ENCODE assay signal across 14 cellular contexts in the genomic region with DNA sequence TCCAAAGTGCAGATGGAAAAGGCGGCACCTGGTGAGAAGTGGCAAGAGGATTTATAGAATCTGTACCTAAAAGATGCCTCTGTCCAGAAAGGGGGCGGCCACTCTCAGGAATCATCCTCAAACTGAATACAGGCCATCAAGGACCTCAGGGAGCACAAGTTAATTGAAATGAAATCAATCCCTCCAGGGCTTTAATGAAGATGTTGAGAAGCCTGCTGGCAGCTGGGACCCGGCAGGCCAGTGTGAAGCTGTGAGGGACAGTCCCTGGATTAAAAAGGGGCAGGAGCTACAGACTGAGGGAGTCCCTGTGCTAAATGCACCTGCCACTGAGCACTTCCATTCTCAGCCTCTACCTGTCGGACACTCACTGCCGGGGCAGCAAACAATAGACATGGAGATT.
A peak's percentile ranks its signal among the peaks of the same experiment; 100 is the strongest.
DNase-seq lines count a peak whose midpoint lies in the region; ATAC-seq and TF ChIP-seq lines count a peak whose summit lies in the region.
"Had no signal": no experiment of that assay in that cellular context is flagged by ENCODE, and none has a peak within 500 bp of the region (broad histone marks: within the 10 kb centered on the region; RNA-seq: fewer than 3 reads in every experiment).

No MANE protein-coding gene starts in this region.

- H3K27ac ChIP-seq in WERI-Rb-1 (no peak overlapping the region), prostate gland (peak overlapping the region; percentile 46 to 57), breast epithelium (no peak overlapping the region), Peyer's patch (no peak overlapping the region)
- H3K27ac ChIP-seq: SJSA1 had no signal

- WGBS in prostate gland, result 75% methylated on average over 5 of the region's 5 CpGs

- ATAC-seq in HG03460 (IDR thresholded peaks at IDR 0.05; ENCODE audit: unreplicated experiment), result no peak
- ATAC-seq in GM21723 (IDR thresholded peaks at IDR 0.05; ENCODE audit: unreplicated experiment), result no peak

- TF ChIP-seq CTCF in WERI-Rb-1 (IDR thresholded peaks at IDR 0.05; ENCODE audit: low read depth, low read length) (no peak), prostate gland (IDR thresholded peaks at IDR 0.05) (no peak), breast epithelium (IDR thresholded peaks at IDR 0.05) (no peak), Peyer's patch (IDR thresholded peaks at IDR 0.05) (no peak)

- peak; percentile 44 to 83 for DNase-seq in NCI-H524 (lab: John Stamatoyannopoulos, UW)
- DNase-seq in WERI-Rb-1, result peak; percentile 15
- DNase-seq in left kidney (ENCODE audit: low read depth, low spot score), result peak; percentile 61
- no peak for DNase-seq in prostate gland (ENCODE audit: low spot score)
- no peak for DNase-seq in breast epithelium (ENCODE audit: low spot score in 2 of 2)
- no peak for DNase-seq in Peyer's patch
- DNase-seq: KG1, MV-4-11, NCI-H1417 treated with DMSO at 0.1 percent for 48 hours, NCI-H2029, NCI-H510A had no signal

- H3K4me3 ChIP-seq in WERI-Rb-1 (ENCODE audit: low read depth, low read length) (no peak overlapping the region), prostate gland (no peak overlapping the region), breast epithelium (no peak overlapping the region), Peyer's patch (no peak overlapping the region)
- H3K4me3 ChIP-seq: SJSA1 had no signal

- TF ChIP-seq POLR2A in prostate gland (IDR thresholded peaks at IDR 0.05) (no peak), breast epithelium (IDR thresholded peaks at IDR 0.05) (no peak), Peyer's patch (IDR thresholded peaks at IDR 0.05) (no peak)

- no peaks in the 10 kb centered on the region for H3K4me1 ChIP-seq in prostate gland (replicated peaks)
- no peaks in the 10 kb centered on the region for H3K4me1 ChIP-seq in breast epithelium
- H3K4me1 ChIP-seq in Peyer's patch, result no peaks in the 10 kb centered on the region

- H3K36me3 ChIP-seq in WERI-Rb-1 (no peaks in the 10 kb centered on the region), prostate gland (no peaks in the 10 kb centered on the region), breast epithelium (no peaks in the 10 kb centered on the region), Peyer's patch (no peaks in the 10 kb centered on the region)
- H3K36me3 ChIP-seq: SJSA1 had no signal

- no peaks in the 10 kb centered on the region for H3K27me3 ChIP-seq in WERI-Rb-1 (ENCODE audit: insufficient read depth, low read depth, severe bottlenecking)
- no peaks in the 10 kb centered on the region for H3K27me3 ChIP-seq in prostate gland (replicated peaks; ENCODE audit: insufficient read depth)
- no peaks in the 10 kb centered on the region for H3K27me3 ChIP-seq in breast epithelium
- H3K27me3 ChIP-seq in Peyer's patch, result no peaks in the 10 kb centered on the region
- H3K27me3 ChIP-seq: SJSA1 had no signal

- intact Hi-C loops in prostate gland (cut with DNase I) (no loop called here), breast epithelium (cut with DNase I; ENCODE audit: low total_unique reads) (no loop called here)

- no peaks in the 10 kb centered on the region for H3K9me3 ChIP-seq in WERI-Rb-1 (ENCODE audit: severe bottlenecking)
- H3K9me3 ChIP-seq in prostate gland, result no peaks in the 10 kb centered on the region
- no peaks in the 10 kb centered on the region for H3K9me3 ChIP-seq in breast epithelium
- H3K9me3 ChIP-seq in Peyer's patch, result no peaks in the 10 kb centered on the region
- H3K9me3 ChIP-seq: SJSA1 had no signal

Comparison
In these comparisons a context has a peak if more than half of its experiments do, and no peak if none do; other contexts are left out.
1. DNase-seq: peak in NCI-H524 (2 of 2), WERI-Rb-1 (single experiment) and left kidney (single experiment); none in prostate gland (single experiment), breast epithelium (0 of 2) and Peyer's patch (0 of 3).
2. H3K27ac ChIP-seq: peak in prostate gland (2 of 2); none in WERI-Rb-1 (single experiment), breast epithelium (0 of 2) and Peyer's patch (0 of 4).